In the genomic region with DNA sequence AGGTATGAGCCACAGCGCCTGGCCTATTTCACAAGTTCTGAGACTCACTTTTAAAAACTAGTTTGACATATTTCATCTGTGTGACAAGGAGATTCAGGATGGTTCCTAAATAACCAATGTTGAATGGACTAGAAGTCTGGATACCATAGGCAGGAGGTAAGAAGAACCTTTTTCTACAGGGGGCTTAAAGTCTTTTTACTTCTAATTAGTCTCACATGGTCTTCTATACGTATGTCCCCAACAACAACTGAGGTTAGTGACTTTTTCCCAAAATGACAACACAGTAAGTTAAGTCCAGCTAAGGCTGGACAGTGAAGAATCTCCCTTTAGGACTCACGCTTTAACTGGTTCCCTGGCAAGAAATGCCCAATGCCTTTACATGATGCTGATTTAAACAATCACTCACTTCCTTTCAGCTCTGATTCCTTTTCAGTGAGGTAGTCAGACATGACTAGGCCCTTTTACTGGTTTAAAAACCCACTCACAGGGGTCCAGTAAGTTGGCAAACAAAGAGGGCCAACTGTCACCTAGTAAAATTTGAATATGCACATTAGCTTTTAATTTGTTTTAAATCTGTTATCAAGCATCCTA, we compare ENCODE assay signal across 20 cellular contexts. TPM values are rescaled to one million over a fixed set of nuclear protein-coding genes. Genes with fewer than 3 reads are reported as not detected.
DNase-seq lines count a peak whose midpoint lies in the region; ATAC-seq, FAIRE-seq and TF ChIP-seq lines count a peak whose summit lies in the region.
"Had no signal": no experiment of that assay in that cellular context is flagged by ENCODE, and none has a peak within 500 bp of the region (broad histone marks: within the 10 kb centered on the region; RNA-seq: fewer than 3 reads in every experiment).

No MANE protein-coding gene starts in this region.

- TF ChIP-seq CTCF in astrocyte (IDR thresholded peaks at IDR 0.05; ENCODE audit: insufficient read depth, low read depth, low read length) (no peak), keratinocyte (optimal IDR thresholded peaks at IDR 0.05 in 1 of 3, IDR thresholded peaks at IDR 0.05 in 1 of 3, conservative IDR thresholded peaks at IDR 0.05 in 1 of 3; ENCODE audit: extremely low read depth in 1 of 3, insufficient read depth in 2 of 3, low read length in 3 of 3) (no peak)

- H3K79me2 ChIP-seq in astrocyte (ENCODE audit: insufficient read depth, low read length) (no peaks in the 10 kb centered on the region), keratinocyte (ENCODE audit: control insufficient read depth, insufficient read depth, low read length) (no peaks in the 10 kb centered on the region)

- FAIRE-seq in astrocyte (lab: Jason Lieb, UNC) (peak; percentile 50), keratinocyte (lab: Jason Lieb, UNC) (peak; percentile 26)
- FAIRE-seq: frontal cortex had no signal

- dilution Hi-C loops in keratinocyte (cut with MboI; ENCODE audit: extremely low pct_ligation_motif_present, low sequenced_read_pairs): no loop called here

- DNase-seq in HT1080 (ENCODE audit: low read depth): peak; percentile 57
- no peak for DNase-seq in astrocyte (ENCODE audit: low read depth)
- DNase-seq in keratinocyte (ENCODE audit: low read depth, low spot score): no peak
- DNase-seq in activated CD4-positive, CD25-positive, alpha-beta regulatory T cell (lab: John Stamatoyannopoulos, UW): no peak
- DNase-seq in NCI-H1092 (lab: John Stamatoyannopoulos, UW): no peak
- DNase-seq: activated CD8-positive, alpha-beta memory T cell treated with anti-CD3 and anti-CD28 coated beads, Interleukin-2, amount 50 U/mL, for 4 hours; activated effector memory CD4-positive, alpha-beta T cell treated with Interleukin-2 at 50 U/mL for 16 hours; activated naive CD8-positive, alpha-beta T cell treated with anti-CD3 and anti-CD28 coated beads, Interleukin-2, amount 50 U/mL, for 24 hours; CD8-positive, alpha-beta memory T cell; DMS53; midbrain; NCI-H2171 treated with DMSO at 0.1 percent for 48 hours; posterior cingulate gyrus; SHP77; stimulated activated naive B cell treated with anti-CD40 and anti-IgM and Interleukin-4, amounts not matched to agents 10 μg/mL and 1 μg/mL and 100 μg/mL, for 72 hours had no signal

- peaks cover 28% of the 10 kb centered on the region for H3K4me1 ChIP-seq in astrocyte (ENCODE audit: insufficient read depth, low read length)
- peaks cover 36% of the 10 kb centered on the region for H3K4me1 ChIP-seq in keratinocyte (ENCODE audit: control insufficient read depth, extremely low read depth, insufficient read depth, low read length)
- H3K4me1 ChIP-seq in subcutaneous abdominal adipose tissue (ENCODE audit: control insufficient read depth in 5 of 5, insufficient read depth in 5 of 5, low read length in 5 of 5): peaks cover 1 to 21% (median 11%) of the 10 kb centered on the region in 5 donors
- H3K4me1 ChIP-seq: breast epithelium had no signal

- H3K27ac Mint-ChIP-seq in astrocyte (ENCODE audit: unreplicated experiment): no peak overlapping the region
- H3K27ac Mint-ChIP-seq: activated naive CD8-positive, alpha-beta T cell treated with anti-CD3 and anti-CD28 coated beads, Interleukin-2, amount 50 U/mL, for 24 hours; nephron; stimulated activated naive B cell treated with anti-CD40 and anti-IgM and Interleukin-4, amounts not matched to agents 10 μg/mL and 1 μg/mL and 100 μg/mL, for 72 hours had no signal

- H3K9me1 ChIP-seq in keratinocyte (ENCODE audit: control insufficient read depth, extremely low read depth, insufficient read depth, low read length): peaks cover 3% of the 10 kb centered on the region

- H3K4me1 Mint-ChIP-seq in astrocyte (ENCODE audit: low read depth, unreplicated experiment): peaks cover 4% of the 10 kb centered on the region
- H3K4me1 Mint-ChIP-seq: activated naive CD8-positive, alpha-beta T cell treated with anti-CD3 and anti-CD28 coated beads, Interleukin-2, amount 50 U/mL, for 24 hours; nephron; stimulated activated naive B cell treated with anti-CD40 and anti-IgM and Interleukin-4, amounts not matched to agents 10 μg/mL and 1 μg/mL and 100 μg/mL, for 72 hours had no signal

- H2AFZ ChIP-seq in astrocyte (ENCODE audit: low read depth, low read length): no peak overlapping the region
- no peak overlapping the region for H2AFZ ChIP-seq in keratinocyte (ENCODE audit: control insufficient read depth, low read length)

- H3K9me3 ChIP-seq in astrocyte (ENCODE audit: insufficient read depth, low read depth, low read length) (no peaks in the 10 kb centered on the region), keratinocyte (ENCODE audit: control insufficient read depth, low read depth, low read length) (no peaks in the 10 kb centered on the region), subcutaneous abdominal adipose tissue (ENCODE audit: control insufficient read depth in 5 of 5, low read length in 5 of 5) (no peaks in the 10 kb centered on the region)
- H3K9me3 ChIP-seq: breast epithelium had no signal

- H3K9ac ChIP-seq in astrocyte (ENCODE audit: low read length): peak overlapping the region; percentile 23
- H3K9ac ChIP-seq in keratinocyte (ENCODE audit: control insufficient read depth, extremely low read depth, insufficient read depth, low read length): no peak overlapping the region
- H3K9ac ChIP-seq in subcutaneous abdominal adipose tissue (ENCODE audit: low read length in 5 of 5): peak overlapping the region in 1 of 5 donors; percentile 21

- no peaks in the 10 kb centered on the region for H4K20me1 ChIP-seq in astrocyte (ENCODE audit: insufficient read depth, low read length)
- H4K20me1 ChIP-seq in keratinocyte (ENCODE audit: control insufficient read depth, extremely low read depth, insufficient read depth, low read length): no peaks in the 10 kb centered on the region

- H3K27me3 Mint-ChIP-seq in astrocyte (ENCODE audit: low read depth, unreplicated experiment): no peaks in the 10 kb centered on the region
- H3K27me3 Mint-ChIP-seq: activated naive CD8-positive, alpha-beta T cell treated with anti-CD3 and anti-CD28 coated beads, Interleukin-2, amount 50 U/mL, for 24 hours; CD8-positive, alpha-beta memory T cell; stimulated activated naive B cell treated with anti-CD40 and anti-IgM and Interleukin-4, amounts not matched to agents 10 μg/mL and 1 μg/mL and 100 μg/mL, for 72 hours had no signal

- H3K4me3 Mint-ChIP-seq in astrocyte (ENCODE audit: unreplicated experiment): no peak overlapping the region
- H3K4me3 Mint-ChIP-seq: activated naive CD8-positive, alpha-beta T cell treated with anti-CD3 and anti-CD28 coated beads, Interleukin-2, amount 50 U/mL, for 24 hours; CD8-positive, alpha-beta memory T cell; nephron; stimulated activated naive B cell treated with anti-CD40 and anti-IgM and Interleukin-4, amounts not matched to agents 10 μg/mL and 1 μg/mL and 100 μg/mL, for 72 hours had no signal

- H3K36me3 Mint-ChIP-seq in astrocyte (ENCODE audit: low read depth, unreplicated experiment): no peaks in the 10 kb centered on the region

- no peaks in the 10 kb centered on the region for H3K9me3 Mint-ChIP-seq in astrocyte (ENCODE audit: unreplicated experiment)
- H3K9me3 Mint-ChIP-seq: activated naive CD8-positive, alpha-beta T cell treated with anti-CD3 and anti-CD28 coated beads, Interleukin-2, amount 50 U/mL, for 24 hours; CD8-positive, alpha-beta memory T cell; nephron; stimulated activated naive B cell treated with anti-CD40 and anti-IgM and Interleukin-4, amounts not matched to agents 10 μg/mL and 1 μg/mL and 100 μg/mL, for 72 hours had no signal

- H3K27ac ChIP-seq in astrocyte (ENCODE audit: low read depth, low read length) (no peak overlapping the region), keratinocyte (ENCODE audit: control insufficient read depth, insufficient read depth, low read length) (no peak overlapping the region), subcutaneous abdominal adipose tissue (ENCODE audit: low read depth, low read length) (peak overlapping the region; percentile 73)

- no peak for ATAC-seq in HG03280 (IDR thresholded peaks at IDR 0.05; ENCODE audit: unreplicated experiment)
- ATAC-seq: activated naive CD8-positive, alpha-beta T cell treated with anti-CD3 and anti-CD28 coated beads, Interleukin-2, amount 50 U/mL, for 24 hours; stimulated activated naive B cell treated with anti-CD40 and anti-IgM and Interleukin-4, amounts not matched to agents 10 μg/mL and 1 μg/mL and 100 μg/mL, for 72 hours had no signal

- H3K4me3 ChIP-seq in astrocyte (ENCODE audit: insufficient read depth, low read depth, low read length): no peak overlapping the region
- H3K4me3 ChIP-seq in keratinocyte (ENCODE audit: control insufficient read depth in 2 of 3, extremely low read depth in 1 of 3, insufficient read depth in 2 of 3, low read depth in 1 of 3, low read length in 3 of 3): no peak overlapping the region
- H3K4me3 ChIP-seq in subcutaneous abdominal adipose tissue (ENCODE audit: low read depth in 1 of 5, low read length in 5 of 5): no peak overlapping the region
- H3K4me3 ChIP-seq: breast epithelium had no signal

- H3K4me2 ChIP-seq in astrocyte (ENCODE audit: low read length): no peak overlapping the region
- H3K4me2 ChIP-seq in keratinocyte (ENCODE audit: control insufficient read depth, extremely low read depth, insufficient read depth, low read depth, low read length): no peak overlapping the region

- H3K36me3 ChIP-seq in astrocyte (ENCODE audit: insufficient read depth, low read length) (peaks cover 14% of the 10 kb centered on the region), keratinocyte (ENCODE audit: control insufficient read depth in 2 of 2, extremely low read depth in 1 of 2, insufficient read depth in 2 of 2, low read length in 2 of 2) (peaks cover 9 to 22% of the 10 kb centered on the region in 2 experiments), subcutaneous abdominal adipose tissue (ENCODE audit: control insufficient read depth in 5 of 5, insufficient read depth in 5 of 5, low read length in 5 of 5) (peaks cover 40 to 80% (median 59%) of the 10 kb centered on the region in 5 donors)

- no peaks in the 10 kb centered on the region for H3K27me3 ChIP-seq in astrocyte (ENCODE audit: insufficient read depth, low read length)
- no peaks in the 10 kb centered on the region for H3K27me3 ChIP-seq in keratinocyte (ENCODE audit: control insufficient read depth, extremely low read depth, insufficient read depth, low read length)
- H3K27me3 ChIP-seq in subcutaneous abdominal adipose tissue (ENCODE audit: control insufficient read depth in 5 of 5, insufficient read depth in 4 of 5, low read length in 5 of 5): no peaks in the 10 kb centered on the region
- H3K27me3 ChIP-seq: breast epithelium had no signal

RNA-seq across cellular contexts. Expression of a gene that starts 12.1 kb away (rescaled TPM):
- 33.6 and 35.2 TPM in 2 replicates for total RNA-seq in HT1080 (2014; rRNA removed; shearing (Covaris generic))
- 28.7 and 37.3 TPM in 2 replicates for polyA plus RNA-seq in HT1080 (2015; cell fraction: cytosol; rRNA removed)
- polyA plus RNA-seq in HT1080 (2015; cell fraction: nucleus; rRNA removed): 45.6 and 50.6 TPM in 2 replicates
- total RNA-seq in astrocyte: 13.7 and 16.0 TPM in 2 replicates
- polyA plus RNA-seq in keratinocyte: 8.8 to 15.7 TPM (median 9.6 TPM) in 3 replicates
- polyA plus RNA-seq in keratinocyte (2011; ENCODE audit: low read depth): 10.2 TPM
- 5.8 and 10.3 TPM in 2 replicates for polyA plus RNA-seq in keratinocyte (2011; cell fraction: cytosol; rRNA removed)
- polyA plus RNA-seq in keratinocyte (2011; cell fraction: nucleus; rRNA removed): 10.5 and 14.3 TPM in 2 replicates
- 6.7 and 9.4 TPM in 2 replicates for polyA plus RNA-seq in keratinocyte (2012; ENCODE audit: low replicate concordance)
- polyA minus RNA-seq in keratinocyte: 2.8 to 14.5 TPM (median 6.9 TPM) in 3 replicates
- polyA minus RNA-seq in keratinocyte (2011; cell fraction: cytosol; rRNA and poly(A)+ RNA removed): 8.2 TPM
- 9.5 and 14.9 TPM in 2 replicates for polyA minus RNA-seq in keratinocyte (2011; cell fraction: nucleus; rRNA and poly(A)+ RNA removed)

RNA-seq across cellular contexts. Expression of a gene that starts 12.5 kb away (rescaled TPM):
- not detected in 2 replicates for total RNA-seq in HT1080 (2014; rRNA removed; shearing (Covaris generic))
- 0.09 TPM in 1 of 2 replicates, not detected in the other for polyA plus RNA-seq in HT1080 (2015; cell fraction: cytosol; rRNA removed)
- 0.06 TPM in 1 of 2 replicates, not detected in the other for polyA plus RNA-seq in HT1080 (2015; cell fraction: nucleus; rRNA removed)
- 13.1 and 14.4 TPM in 2 replicates for total RNA-seq in astrocyte
- 40.3 to 101 TPM (median 45.6 TPM) in 3 replicates for polyA plus RNA-seq in keratinocyte
- 291 TPM for polyA plus RNA-seq in keratinocyte (2011; ENCODE audit: low read depth)
- polyA plus RNA-seq in keratinocyte (2011; cell fraction: cytosol; rRNA removed): 55.6 and 58.1 TPM in 2 replicates
- 60.5 and 68.8 TPM in 2 replicates for polyA plus RNA-seq in keratinocyte (2011; cell fraction: nucleus; rRNA removed)
- polyA plus RNA-seq in keratinocyte (2012; ENCODE audit: low replicate concordance): 26.6 and 437 TPM in 2 replicates
- 66.2 to 170 TPM (median 80.6 TPM) in 3 replicates for polyA minus RNA-seq in keratinocyte
- 52.2 TPM for polyA minus RNA-seq in keratinocyte (2011; cell fraction: cytosol; rRNA and poly(A)+ RNA removed)
- 20.3 and 37.5 TPM in 2 replicates for polyA minus RNA-seq in keratinocyte (2011; cell fraction: nucleus; rRNA and poly(A)+ RNA removed)

Comparison
In these comparisons a context has a peak if more than half of its experiments do, and no peak if none do; other contexts are left out.
1. RNA of a gene that starts 12.5 kb away (total RNA-seq): 13.1 to 14.4 TPM in astrocyte; not detected in HT1080; every median in the first group is over 10 times any median in the second.